16 cellular contexts compared by ENCODE assay signal in the genomic region with DNA sequence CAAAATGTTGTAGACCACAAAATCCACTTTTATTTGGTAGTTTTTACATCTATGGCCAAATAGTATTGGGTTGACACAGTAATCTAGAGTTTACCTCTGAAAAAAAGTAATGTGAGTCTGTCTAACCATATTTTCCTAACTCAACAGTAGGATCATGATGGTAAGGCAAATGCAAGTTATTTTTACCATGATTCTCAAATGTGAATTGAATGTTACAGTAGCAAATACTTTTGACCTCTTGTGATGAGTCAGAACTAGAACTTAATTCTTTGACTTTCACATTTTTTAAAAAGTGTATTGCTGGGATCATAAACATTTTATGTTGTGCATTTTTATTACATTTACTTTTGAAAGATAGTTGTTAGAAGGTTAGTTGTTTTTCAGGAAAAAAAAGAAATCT. TPM values are rescaled to one million over a fixed set of nuclear protein-coding genes. Genes with fewer than 3 reads are reported as not detected.
DNase-seq lines count a peak whose midpoint lies in the region; ATAC-seq, FAIRE-seq and TF ChIP-seq lines count a peak whose summit lies in the region.
"Had no signal": no experiment of that assay in that cellular context is flagged by ENCODE, and none has a peak within 500 bp of the region (broad histone marks: within the 10 kb centered on the region; RNA-seq: fewer than 3 reads in every experiment).

No MANE protein-coding gene starts in this region.

- peaks cover 77% of the 10 kb centered on the region for H3K36me3 Mint-ChIP-seq in activated T-helper 17 cell treated with anti-CD3 and anti-CD28 coated beads, Interleukin-2, amount 50 U/mL, for 72 hours (ENCODE audit: low read depth)

- DNase-seq in GM12891 (ENCODE audit: insufficient read length, low spot score) (no peak), keratinocyte (ENCODE audit: low read depth, low spot score) (no peak), esophagus muscularis mucosa (ENCODE audit: extremely low spot score) (no peak), NCI-H2196 (lab: John Stamatoyannopoulos, UW; ENCODE audit: unreplicated experiment) (no peak)
- no peak for DNase-seq in effector CD4-positive, alpha-beta T cell
- DNase-seq: activated T-cell treated with anti-CD3 and anti-CD28 coated beads, Interleukin-2, amount 50 U/mL, for 4 hours; CD8-positive, alpha-beta memory T cell; dorsolateral prefrontal cortex; erythroblast; left ventricle myocardium superior; NCI-H187 treated with DMSO at 0.1 percent for 48 hours; nucleus accumbens had no signal

- dilution Hi-C loops in keratinocyte (cut with MboI; ENCODE audit: extremely low pct_ligation_motif_present, low sequenced_read_pairs), result no loop called here

- H3K4me2 ChIP-seq in keratinocyte (ENCODE audit: control insufficient read depth, extremely low read depth, insufficient read depth, low read depth, low read length), result no peak overlapping the region

- H3K27ac Mint-ChIP-seq in activated T-helper 17 cell treated with anti-CD3 and anti-CD28 coated beads, Interleukin-2, amount 50 U/mL, for 72 hours, result no peak overlapping the region

- H3K27me3 Mint-ChIP-seq in activated T-helper 17 cell treated with anti-CD3 and anti-CD28 coated beads, Interleukin-2, amount 50 U/mL, for 72 hours, result no peaks in the 10 kb centered on the region
- H3K27me3 Mint-ChIP-seq: CD8-positive, alpha-beta memory T cell had no signal

- H3K9me3 ChIP-seq in keratinocyte (ENCODE audit: control insufficient read depth, low read depth, low read length), result no peaks in the 10 kb centered on the region
- no peaks in the 10 kb centered on the region for H3K9me3 ChIP-seq in esophagus muscularis mucosa
- H3K9me3 ChIP-seq: vagina had no signal

- TF ChIP-seq CTCF in keratinocyte (optimal IDR thresholded peaks at IDR 0.05 in 1 of 3, IDR thresholded peaks at IDR 0.05 in 1 of 3, conservative IDR thresholded peaks at IDR 0.05 in 1 of 3; ENCODE audit: extremely low read depth in 1 of 3, insufficient read depth in 2 of 3, low read length in 3 of 3) (no peak), esophagus muscularis mucosa (IDR thresholded peaks at IDR 0.05) (no peak)

- H3K27ac ChIP-seq in keratinocyte (ENCODE audit: control insufficient read depth, insufficient read depth, low read length) (no peak overlapping the region), esophagus muscularis mucosa (replicated peaks in 1 of 4) (no peak overlapping the region)
- H3K27ac ChIP-seq: vagina had no signal

- H3K36me3 ChIP-seq in keratinocyte (ENCODE audit: control insufficient read depth in 2 of 2, extremely low read depth in 1 of 2, insufficient read depth in 2 of 2, low read length in 2 of 2) (peaks cover 0 to 10% of the 10 kb centered on the region in 2 experiments), esophagus muscularis mucosa (peaks cover 12 to 44% (median 24%) of the 10 kb centered on the region in 4 donors)

- H3K4me1 Mint-ChIP-seq in activated T-helper 17 cell treated with anti-CD3 and anti-CD28 coated beads, Interleukin-2, amount 50 U/mL, for 72 hours, result peaks cover 30% of the 10 kb centered on the region

- H3K9ac ChIP-seq in keratinocyte (ENCODE audit: control insufficient read depth, extremely low read depth, insufficient read depth, low read length), result no peak overlapping the region

- intact Hi-C loops in esophagus muscularis mucosa (cut with DNase I), result no loop called here

- FAIRE-seq in GM12891 (lab: Jason Lieb, UNC) (peak; percentile 88), keratinocyte (lab: Jason Lieb, UNC) (peak; percentile 56)

- peak; percentile 25 for ATAC-seq in GM21529 (IDR thresholded peaks at IDR 0.05; ENCODE audit: unreplicated experiment)
- ATAC-seq in activated T-helper 17 cell treated with anti-CD3 and anti-CD28 coated beads, Interleukin-2, amount 50 U/mL, for 72 hours (replicated peaks), result peak; percentile 14
- ATAC-seq in HG03565 (IDR thresholded peaks at IDR 0.05; ENCODE audit: unreplicated experiment), result no peak
- ATAC-seq: left ventricle myocardium superior had no signal

- no peaks in the 10 kb centered on the region for H3K79me2 ChIP-seq in keratinocyte (ENCODE audit: control insufficient read depth, insufficient read depth, low read length)

- no peaks in the 10 kb centered on the region for H3K9me1 ChIP-seq in keratinocyte (ENCODE audit: control insufficient read depth, extremely low read depth, insufficient read depth, low read length)

- H3K4me3 ChIP-seq in keratinocyte (ENCODE audit: control insufficient read depth in 2 of 3, extremely low read depth in 1 of 3, insufficient read depth in 2 of 3, low read depth in 1 of 3, low read length in 3 of 3), result no peak overlapping the region
- H3K4me3 ChIP-seq in esophagus muscularis mucosa, result no peak overlapping the region
- H3K4me3 ChIP-seq: dorsolateral prefrontal cortex, vagina had no signal

- H3K4me1 ChIP-seq in keratinocyte (ENCODE audit: control insufficient read depth, extremely low read depth, insufficient read depth, low read length) (no peaks in the 10 kb centered on the region), esophagus muscularis mucosa (peaks cover 28 to 38% (median 34%) of the 10 kb centered on the region in 4 donors)

- H3K9me3 Mint-ChIP-seq in activated T-helper 17 cell treated with anti-CD3 and anti-CD28 coated beads, Interleukin-2, amount 50 U/mL, for 72 hours, result no peaks in the 10 kb centered on the region
- H3K9me3 Mint-ChIP-seq: activated T-cell treated with anti-CD3 and anti-CD28 coated beads, Interleukin-2, amount 50 U/mL, for 4 hours; CD8-positive, alpha-beta memory T cell had no signal

- H3K27me3 ChIP-seq in keratinocyte (ENCODE audit: control insufficient read depth, extremely low read depth, insufficient read depth, low read length), result no peaks in the 10 kb centered on the region
- no peaks in the 10 kb centered on the region for H3K27me3 ChIP-seq in esophagus muscularis mucosa
- H3K27me3 ChIP-seq: dorsolateral prefrontal cortex, vagina had no signal

- TF ChIP-seq EP300 in esophagus muscularis mucosa (IDR thresholded peaks at IDR 0.05), result no peak

- no peak overlapping the region for H3K4me3 Mint-ChIP-seq in activated T-helper 17 cell treated with anti-CD3 and anti-CD28 coated beads, Interleukin-2, amount 50 U/mL, for 72 hours
- H3K4me3 Mint-ChIP-seq: activated T-cell treated with anti-CD3 and anti-CD28 coated beads, Interleukin-2, amount 50 U/mL, for 4 hours; CD8-positive, alpha-beta memory T cell had no signal

- no peak for TF ChIP-seq POLR2A in GM12891 (IDR thresholded peaks at IDR 0.05; ENCODE audit: low read depth, low read length)
- TF ChIP-seq POLR2A in esophagus muscularis mucosa (IDR thresholded peaks at IDR 0.05; ENCODE audit: low read depth), result no peak

- H4K20me1 ChIP-seq in keratinocyte (ENCODE audit: control insufficient read depth, extremely low read depth, insufficient read depth, low read length), result no peaks in the 10 kb centered on the region

- H2AFZ ChIP-seq in keratinocyte (ENCODE audit: control insufficient read depth, low read length), result no peak overlapping the region

TF ChIP-seq in GM12891, 5 proteins besides CTCF, POLR2A, EP300 and RAD21:
- TF ChIP-seq SPI1 (IDR thresholded peaks at IDR 0.05; ENCODE audit: low read depth, low read length) (no peak), TAF1 (IDR thresholded peaks at IDR 0.05; ENCODE audit: low read depth, low read length) (no peak), POLR2AphosphoS5 (IDR thresholded peaks at IDR 0.05; ENCODE audit: low read depth, low read length) (no peak), PAX5 (IDR thresholded peaks at IDR 0.05; ENCODE audit: insufficient read depth, low read length, severe bottlenecking) (no peak), POU2F2 (IDR thresholded peaks at IDR 0.05; ENCODE audit: low read depth, low read length) (no peak)

RNA-seq across cellular contexts. Expression of a gene that starts 22.0 kb away (rescaled TPM):
- 12.1 TPM for polyA plus RNA-seq in GM12891 (2012; ENCODE audit: low read depth, missing spikeins)
- total RNA-seq in activated T-helper 17 cell treated with anti-CD3 and anti-CD28 coated beads, Interleukin-2, amount 50 U/mL, for 72 hours, result 10 to 100 TPM; 12.8 TPM
- 20.0 to 36.6 TPM (median 30.9 TPM) in 3 replicates for polyA plus RNA-seq in keratinocyte
- 24.6 TPM for polyA plus RNA-seq in keratinocyte (2011; ENCODE audit: low read depth)
- 17.1 and 26.6 TPM in 2 replicates for polyA plus RNA-seq in keratinocyte (2011; cell fraction: cytosol; rRNA removed)
- polyA plus RNA-seq in keratinocyte (2011; cell fraction: nucleus; rRNA removed), result 42.3 and 52.1 TPM in 2 replicates
- 15.7 and 26.2 TPM in 2 replicates for polyA plus RNA-seq in keratinocyte (2012; ENCODE audit: low replicate concordance)
- polyA minus RNA-seq in keratinocyte, result 11.5 to 20.5 TPM (median 17.2 TPM) in 3 replicates
- 14.8 TPM for polyA minus RNA-seq in keratinocyte (2011; cell fraction: cytosol; rRNA and poly(A)+ RNA removed)
- polyA minus RNA-seq in keratinocyte (2011; cell fraction: nucleus; rRNA and poly(A)+ RNA removed), result 11.9 and 26.9 TPM in 2 replicates
- 10 to 100 TPM; 48.7 to 57.7 (median 54.8) TPM for total RNA-seq in esophagus muscularis mucosa

RNA-seq across cellular contexts. Expression of a gene that starts 54.7 kb away (rescaled TPM):
- polyA plus RNA-seq in GM12891 (2012; ENCODE audit: low read depth, missing spikeins), result 42.5 TPM
- 10 to 100 TPM; 34.9 to 67.7 TPM for total RNA-seq in activated T-helper 17 cell treated with anti-CD3 and anti-CD28 coated beads, Interleukin-2, amount 50 U/mL, for 72 hours
- polyA plus RNA-seq in keratinocyte, result 28.0 to 56.9 TPM (median 46.2 TPM) in 3 replicates
- polyA plus RNA-seq in keratinocyte (2011; ENCODE audit: low read depth), result 85.6 TPM
- 34.6 and 62.0 TPM in 2 replicates for polyA plus RNA-seq in keratinocyte (2011; cell fraction: cytosol; rRNA removed)
- polyA plus RNA-seq in keratinocyte (2011; cell fraction: nucleus; rRNA removed), result 28.3 and 37.7 TPM in 2 replicates
- 37.1 and 52.0 TPM in 2 replicates for polyA plus RNA-seq in keratinocyte (2012; ENCODE audit: low replicate concordance)
- polyA minus RNA-seq in keratinocyte, result 0.72 to 44.9 TPM (median 13.9 TPM) in 3 replicates
- polyA minus RNA-seq in keratinocyte (2011; cell fraction: cytosol; rRNA and poly(A)+ RNA removed), result 19.2 TPM
- 12.2 and 32.3 TPM in 2 replicates for polyA minus RNA-seq in keratinocyte (2011; cell fraction: nucleus; rRNA and poly(A)+ RNA removed)
- total RNA-seq in esophagus muscularis mucosa, result 10 to 100 TPM; 42.5 to 70.6 (median 57.9) TPM
